In the genomic region with DNA sequence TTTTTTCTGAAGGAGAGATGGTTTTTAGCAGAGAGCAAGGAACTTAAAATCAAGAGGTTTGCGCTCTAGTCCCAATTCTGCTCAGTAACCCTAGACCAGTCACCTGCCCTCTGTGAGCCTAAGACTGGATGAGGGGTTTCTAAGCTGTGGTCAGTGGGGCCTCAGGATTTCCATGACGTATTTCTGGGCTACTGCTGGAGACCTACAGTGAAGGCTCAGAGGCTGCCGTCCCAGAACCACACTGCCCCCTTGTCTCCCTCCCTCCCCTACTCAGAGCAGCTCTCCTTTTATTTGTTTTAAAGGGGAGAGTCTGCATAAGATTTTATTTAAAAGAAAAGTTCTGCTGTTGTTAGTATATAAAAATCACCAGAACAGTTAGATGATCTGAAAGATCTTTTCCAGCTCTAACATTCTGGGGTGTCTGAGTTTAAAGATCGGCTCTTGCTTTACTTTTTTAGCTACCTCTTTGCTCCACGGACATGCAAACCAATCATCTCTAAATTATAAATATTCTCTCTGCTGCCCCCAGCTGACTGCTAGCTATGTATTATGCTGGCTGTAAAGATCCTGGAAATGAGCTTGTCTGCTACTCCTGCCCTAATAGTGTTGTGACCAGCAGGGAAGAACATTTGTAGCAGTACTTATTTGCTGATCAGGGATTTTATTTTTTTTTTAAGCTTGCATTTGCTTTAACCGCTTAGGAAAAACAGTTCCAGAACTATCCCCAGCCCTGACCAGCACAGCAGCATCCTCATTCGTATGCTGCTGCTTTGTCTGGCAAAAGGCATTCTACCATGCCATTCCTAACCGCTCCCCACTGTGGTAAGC, we compare ENCODE assay signal across 8 cellular contexts. TPM values are rescaled to one million over a fixed set of nuclear protein-coding genes. Genes with fewer than 3 reads are reported as not detected.
DNase-seq lines count a peak whose midpoint lies in the region; ATAC-seq and TF ChIP-seq lines count a peak whose summit lies in the region.

No MANE protein-coding gene starts in this region.

- ATAC-seq in GM19328 (IDR thresholded peaks at IDR 0.05; ENCODE audit: unreplicated experiment) = no peak

- H3K36me3 Mint-ChIP-seq in IgD-negative memory B cell = peaks cover 4% of the 10 kb centered on the region
- no peaks in the 10 kb centered on the region for H3K36me3 Mint-ChIP-seq in nephron (ENCODE audit: low read depth)

- H3K27me3 Mint-ChIP-seq in IgD-negative memory B cell (peaks cover 10% of the 10 kb centered on the region), nephron (ENCODE audit: low read depth) (no peaks in the 10 kb centered on the region)

- H3K4me1 Mint-ChIP-seq in IgD-negative memory B cell (peaks cover 0 to 3% (median 2%) of the 10 kb centered on the region in 3 donors), nephron (peaks cover 14% of the 10 kb centered on the region)

- H3K27ac Mint-ChIP-seq in IgD-negative memory B cell (no peak overlapping the region), nephron (peak overlapping the region; percentile 32 to 73 (median 68))

- H3K9me3 Mint-ChIP-seq in IgD-negative memory B cell (no peaks in the 10 kb centered on the region), nephron (peaks cover 7% of the 10 kb centered on the region)

- no peak overlapping the region for H3K4me3 ChIP-seq in epithelial cell of proximal tubule (ENCODE audit: low read depth, low read length)

- TF ChIP-seq CTCF in epithelial cell of proximal tubule (conservative IDR thresholded peaks at IDR 0.05; ENCODE audit: low read depth, low read length) (peak; percentile 49), nephron (IDR thresholded peaks at IDR 0.05; ENCODE audit: unreplicated experiment in 3 of 3) (peak; percentile 47 to 54 (median 52))

- H3K4me3 Mint-ChIP-seq in IgD-negative memory B cell (peak overlapping the region in 3 of 4 donors; percentile 42 to 84 (median 79)), nephron (peak overlapping the region; percentile 31 to 57 (median 56))

- peak; percentile 19 for DNase-seq in NCI-H2196 (lab: John Stamatoyannopoulos, UW; ENCODE audit: unreplicated experiment)
- no peak for DNase-seq in NCI-H2196 treated with DMSO at 0.1 percent for 48 hours (lab: John Stamatoyannopoulos, UW; ENCODE audit: unreplicated experiment)
- DNase-seq in SK-N-DZ (ENCODE audit: low spot score) = peak; percentile 76
- no peak for DNase-seq in epithelial cell of proximal tubule (ENCODE audit: low read depth)
- DNase-seq in GM19240 (ENCODE audit: insufficient read length, low spot score) = no peak

RNA-seq across cellular contexts. Expression of gene NDUFB4, which starts 28.6 kb away (rescaled TPM):
- 238 TPM for polyA plus RNA-seq in IgD-negative memory B cell
- polyA plus RNA-seq in SK-N-DZ (2014; cell fraction: cytosol; rRNA removed) = 123 and 141 TPM in 2 replicates
- 116 and 119 TPM in 2 replicates for polyA plus RNA-seq in SK-N-DZ (2014; cell fraction: nucleus; rRNA removed)
- 172 and 229 TPM in 2 replicates for total RNA-seq in epithelial cell of proximal tubule

Comparison
In these comparisons a context has a peak if more than half of its experiments do, and no peak if none do; other contexts are left out.
1. DNase-seq: peak in NCI-H2196 (single experiment) and SK-N-DZ (single experiment); none in NCI-H2196 treated with DMSO at 0.1 percent for 48 hours (single experiment), epithelial cell of proximal tubule (single experiment) and GM19240 (single experiment).
2. H3K27ac Mint-ChIP-seq: peak in nephron (3 of 3); none in IgD-negative memory B cell (0 of 3).